18 cellular contexts compared by ENCODE assay signal in genomic region chr1:14987829-14988603, GRCh38.
DNase-seq lines count a peak whose midpoint lies in the region; ATAC-seq and TF ChIP-seq lines count a peak whose summit lies in the region.
"Had no signal": no experiment of that assay in that cellular context is flagged by ENCODE, and none has a peak within 500 bp of the region (broad histone marks: within the 10 kb centered on the region; RNA-seq: fewer than 3 reads in every experiment).

No MANE protein-coding gene starts in this region.

- no peak overlapping the region for H3K4me3 Mint-ChIP-seq in stimulated activated naive CD8-positive, alpha-beta T cell treated with anti-CD3 and anti-CD28 coated beads, Interleukin-15, amount 100 ng/mL, for 72 hours
- H3K4me3 Mint-ChIP-seq: activated CD8-positive, alpha-beta T cell treated with anti-CD3 and anti-CD28 coated beads, Interleukin-2, amount 10 ng/mL, durations not matched to agents 7 days and 5 days; activated T-helper 17 cell treated with anti-CD3 and anti-CD28 coated beads, Interleukin-2, amount 50 U/mL, for 72 hours; dendritic cell treated with granulocyte-macrophage colony-stimulating factor and Interleukin-4, amounts not matched to agents 40 ng/mL and 50 ng/mL, for 4 days; neural crest cell; stimulated activated naive CD8-positive, alpha-beta T cell treated with anti-CD3 and anti-CD28 coated beads, Interleukin-15, Interleukin-2, amounts not matched to agents 100 ng/mL and 50 ng/mL, for 24 hours had no signal

- no peaks in the 10 kb centered on the region for H3K9me3 Mint-ChIP-seq in stimulated activated naive CD8-positive, alpha-beta T cell treated with anti-CD3 and anti-CD28 coated beads, Interleukin-15, amount 100 ng/mL, for 72 hours
- H3K9me3 Mint-ChIP-seq: activated T-helper 17 cell treated with anti-CD3 and anti-CD28 coated beads, Interleukin-2, amount 50 U/mL, for 72 hours; dendritic cell treated with granulocyte-macrophage colony-stimulating factor and Interleukin-4, amounts not matched to agents 40 ng/mL and 50 ng/mL, for 4 days; neural crest cell; stimulated activated naive CD8-positive, alpha-beta T cell treated with anti-CD3 and anti-CD28 coated beads, Interleukin-15, Interleukin-2, amounts not matched to agents 100 ng/mL and 50 ng/mL, for 24 hours had no signal

- H3K4me2 ChIP-seq in osteoblast (ENCODE audit: insufficient read depth, low read length): no peak overlapping the region
- H3K4me2 ChIP-seq: A549 had no signal

- DNase-seq in stimulated activated naive CD8-positive, alpha-beta T cell treated with anti-CD3 and anti-CD28 coated beads, Interleukin-15, Interleukin-2, amounts not matched to agents 100 U/mL and 50 U/mL, for 24 hours: no peak
- DNase-seq in stimulated activated naive CD8-positive, alpha-beta T cell treated with anti-CD3 and anti-CD28 coated beads, Interleukin-15, amount 100 ng/mL, for 72 hours: no peak
- DNase-seq in Right ventricle myocardium superior (peak; percentile 79), osteoblast (ENCODE audit: insufficient read length, low spot score, missing footprints) (peak; percentile 87), ACHN (no peak), T-helper 1 cell (no peak), EL (no peak), Peyer's patch (no peak)
- DNase-seq: activated CD8-positive, alpha-beta T cell treated with anti-CD3 and anti-CD28 coated beads, Interleukin-2, amount 10 ng/mL, durations not matched to agents 7 days and 5 days; Kasumi-1; lower lobe of right lung; NCI-H146; small intestine had no signal

- H2AFZ ChIP-seq in osteoblast (ENCODE audit: low read length): peak overlapping the region; percentile 41

- H3K9me3 ChIP-seq in osteoblast (ENCODE audit: low read depth, low read length) (no peaks in the 10 kb centered on the region), Peyer's patch (no peaks in the 10 kb centered on the region)
- H3K9me3 ChIP-seq: A549, lower lobe of right lung had no signal

- no peak for TF ChIP-seq POLR2A in Peyer's patch (IDR thresholded peaks at IDR 0.05)

- no peaks in the 10 kb centered on the region for H3K79me2 ChIP-seq in osteoblast (ENCODE audit: insufficient read depth, low read length)

- no peaks in the 10 kb centered on the region for H3K27me3 Mint-ChIP-seq in stimulated activated naive CD8-positive, alpha-beta T cell treated with anti-CD3 and anti-CD28 coated beads, Interleukin-15, amount 100 ng/mL, for 72 hours
- H3K27me3 Mint-ChIP-seq: activated T-helper 17 cell treated with anti-CD3 and anti-CD28 coated beads, Interleukin-2, amount 50 U/mL, for 72 hours; stimulated activated naive CD8-positive, alpha-beta T cell treated with anti-CD3 and anti-CD28 coated beads, Interleukin-15, Interleukin-2, amounts not matched to agents 100 ng/mL and 50 ng/mL, for 24 hours had no signal

- in situ Hi-C loops in ACHN (cut with HindIII; ENCODE audit: low pct_ligation_motif_present, low pct_unique_long_range_greater_than_20kb, low sequenced_read_pairs): no loop called here

- H3K4me1 ChIP-seq in osteoblast (ENCODE audit: insufficient read depth, low read length) (peaks cover 4% of the 10 kb centered on the region), Peyer's patch (no peaks in the 10 kb centered on the region)
- H3K4me1 ChIP-seq: A549, lower lobe of right lung had no signal

- H3K27me3 ChIP-seq in osteoblast (ENCODE audit: insufficient read depth, low read length): no peaks in the 10 kb centered on the region
- no peaks in the 10 kb centered on the region for H3K27me3 ChIP-seq in Peyer's patch

- no peak overlapping the region for H3K27ac Mint-ChIP-seq in stimulated activated naive CD8-positive, alpha-beta T cell treated with anti-CD3 and anti-CD28 coated beads, Interleukin-15, amount 100 ng/mL, for 72 hours
- H3K27ac Mint-ChIP-seq: activated CD8-positive, alpha-beta T cell treated with anti-CD3 and anti-CD28 coated beads, Interleukin-2, amount 10 ng/mL, durations not matched to agents 7 days and 5 days; activated T-helper 17 cell treated with anti-CD3 and anti-CD28 coated beads, Interleukin-2, amount 50 U/mL, for 72 hours; dendritic cell treated with granulocyte-macrophage colony-stimulating factor and Interleukin-4, amounts not matched to agents 40 ng/mL and 50 ng/mL, for 4 days; stimulated activated naive CD8-positive, alpha-beta T cell treated with anti-CD3 and anti-CD28 coated beads, Interleukin-15, Interleukin-2, amounts not matched to agents 100 ng/mL and 50 ng/mL, for 24 hours had no signal

- peak; percentile 24 for ATAC-seq in stimulated activated naive CD8-positive, alpha-beta T cell treated with anti-CD3 and anti-CD28 coated beads, Interleukin-15, Interleukin-2, amounts not matched to agents 100 U/mL and 50 U/mL, for 24 hours
- ATAC-seq in stimulated activated naive CD8-positive, alpha-beta T cell treated with anti-CD3 and anti-CD28 coated beads, Interleukin-15, amount 100 ng/mL, for 72 hours: no peak
- ATAC-seq in Right ventricle myocardium superior (ENCODE audit: poor library complexity): peak; percentile 82
- ATAC-seq: A549; activated CD8-positive, alpha-beta T cell treated with anti-CD3 and anti-CD28 coated beads, Interleukin-2, amount 10 ng/mL, durations not matched to agents 7 days and 5 days; activated T-helper 17 cell treated with anti-CD3 and anti-CD28 coated beads, Interleukin-2, amount 50 U/mL, for 72 hours had no signal

- H3K4me1 Mint-ChIP-seq in stimulated activated naive CD8-positive, alpha-beta T cell treated with anti-CD3 and anti-CD28 coated beads, Interleukin-15, amount 100 ng/mL, for 72 hours: no peaks in the 10 kb centered on the region
- H3K4me1 Mint-ChIP-seq: activated T-helper 17 cell treated with anti-CD3 and anti-CD28 coated beads, Interleukin-2, amount 50 U/mL, for 72 hours had no signal

- H3K27ac ChIP-seq in osteoblast (ENCODE audit: low read depth, low read length) (no peak overlapping the region), Peyer's patch (no peak overlapping the region)
- H3K27ac ChIP-seq: A549, lower lobe of right lung had no signal

- H4K20me1 ChIP-seq in osteoblast (ENCODE audit: insufficient read depth, low read length): peaks cover 8% of the 10 kb centered on the region

- H3K4me3 ChIP-seq in osteoblast (ENCODE audit: insufficient read depth, low read length): no peak overlapping the region
- H3K4me3 ChIP-seq in Peyer's patch: no peak overlapping the region
- H3K4me3 ChIP-seq: A549, lower lobe of right lung had no signal

- intact Hi-C loops in Right ventricle myocardium superior (cut with DNase I): no loop called here

- TF ChIP-seq CTCF in osteoblast (IDR thresholded peaks at IDR 0.05; ENCODE audit: extremely low read depth, low read depth, low read length): no peak
- no peak for TF ChIP-seq CTCF in Peyer's patch (IDR thresholded peaks at IDR 0.05)

- H3K36me3 ChIP-seq in osteoblast (ENCODE audit: insufficient read depth, low read length) (no peaks in the 10 kb centered on the region), Peyer's patch (no peaks in the 10 kb centered on the region)
- H3K36me3 ChIP-seq: lower lobe of right lung had no signal

Comparison
In these comparisons a context has a peak if more than half of its experiments do, and no peak if none do; other contexts are left out.
1. DNase-seq: peak in Right ventricle myocardium superior (single experiment) and osteoblast (single experiment); none in stimulated activated naive CD8-positive, alpha-beta T cell treated with anti-CD3 and anti-CD28 coated beads, Interleukin-15, Interleukin-2, amounts not matched to agents 100 U/mL and 50 U/mL, for 24 hours (single experiment), stimulated activated naive CD8-positive, alpha-beta T cell treated with anti-CD3 and anti-CD28 coated beads, Interleukin-15, amount 100 ng/mL, for 72 hours (0 of 2), ACHN (single experiment), T-helper 1 cell (0 of 5), EL (single experiment) and Peyer's patch (0 of 3).